9 cellular contexts compared by ENCODE assay signal in the genomic region with DNA sequence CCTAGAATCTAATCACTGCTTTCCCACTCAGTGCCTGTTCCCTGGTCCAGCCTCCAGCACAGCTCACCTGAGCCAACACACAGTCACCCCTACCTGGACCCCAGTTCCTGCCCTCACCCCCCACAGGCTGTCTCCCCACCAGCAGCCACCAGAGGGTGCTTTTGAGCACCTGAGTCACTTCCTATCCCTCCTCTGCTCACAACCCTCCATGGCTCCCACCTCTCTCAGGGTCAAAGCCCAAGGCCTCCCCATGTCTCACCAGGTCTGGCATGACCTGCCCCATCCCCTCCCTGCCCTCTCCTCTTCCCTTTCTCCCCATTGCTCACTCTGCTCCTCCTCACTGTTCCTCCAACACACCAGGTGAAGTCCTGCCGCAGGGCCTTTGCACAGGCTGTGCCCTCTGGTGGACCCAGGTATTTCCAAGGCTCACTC. TPM values are rescaled to one million over a fixed set of nuclear protein-coding genes. Genes with fewer than 3 reads are reported as not detected.
A peak's percentile ranks its signal among the peaks of the same experiment; 100 is the strongest.
DNase-seq lines count a peak whose midpoint lies in the region; ATAC-seq, FAIRE-seq and TF ChIP-seq lines count a peak whose summit lies in the region.
"Had no signal": no experiment of that assay in that cellular context is flagged by ENCODE, and none has a peak within 500 bp of the region (broad histone marks: within the 10 kb centered on the region; RNA-seq: fewer than 3 reads in every experiment).

No MANE protein-coding gene starts in this region.

- DNase-seq in Peyer's patch (peak; percentile 41 to 72 (median 64)), keratinocyte (ENCODE audit: low read depth, low spot score) (no peak), middle frontal gyrus (ENCODE audit: extremely low spot score, low spot score) (no peak)
- peak; percentile 74 for DNase-seq in activated naive CD4-positive, alpha-beta T cell treated with anti-CD3 and anti-CD28 coated beads, Interleukin-2, amount 10 ng/mL, durations not matched to agents 7 days and 5 days
- peak; percentile 85 for DNase-seq in stimulated activated CD8-positive, alpha-beta memory T cell treated with anti-CD3 and anti-CD28 coated beads, Interleukin-4, amount 100 ng/mL, for 48 hours

- ATAC-seq in HG03378 (IDR thresholded peaks at IDR 0.05; ENCODE audit: unreplicated experiment): no peak
- ATAC-seq in GM18909 (IDR thresholded peaks at IDR 0.05; ENCODE audit: poor library complexity, unreplicated experiment): no peak

- peaks cover 0 to 9% (median 0%) of the 10 kb centered on the region in 4 donors for H3K4me1 ChIP-seq in Peyer's patch
- no peaks in the 10 kb centered on the region for H3K4me1 ChIP-seq in keratinocyte (ENCODE audit: control insufficient read depth, extremely low read depth, insufficient read depth, low read length)
- H3K4me1 ChIP-seq: SJCRH30 had no signal

- no peak overlapping the region for H3K9ac ChIP-seq in keratinocyte (ENCODE audit: control insufficient read depth, extremely low read depth, insufficient read depth, low read length)

- no peaks in the 10 kb centered on the region for H4K20me1 ChIP-seq in keratinocyte (ENCODE audit: control insufficient read depth, extremely low read depth, insufficient read depth, low read length)

- dilution Hi-C loops in keratinocyte (cut with MboI; ENCODE audit: extremely low pct_ligation_motif_present, low sequenced_read_pairs): no loop called here

- TF ChIP-seq POLR2A in Peyer's patch (IDR thresholded peaks at IDR 0.05): no peak

- H3K36me3 Mint-ChIP-seq in activated naive CD4-positive, alpha-beta T cell treated with anti-CD3 and anti-CD28 coated beads, Interleukin-2, amount 10 ng/mL, durations not matched to agents 7 days and 5 days: no peaks in the 10 kb centered on the region

- H3K4me3 Mint-ChIP-seq in activated naive CD4-positive, alpha-beta T cell treated with anti-CD3 and anti-CD28 coated beads, Interleukin-2, amount 10 ng/mL, durations not matched to agents 7 days and 5 days: no peak overlapping the region

- no peaks in the 10 kb centered on the region for H3K79me2 ChIP-seq in keratinocyte (ENCODE audit: control insufficient read depth, insufficient read depth, low read length)

- no peak overlapping the region for H3K4me2 ChIP-seq in keratinocyte (ENCODE audit: control insufficient read depth, extremely low read depth, insufficient read depth, low read depth, low read length)

- H2AFZ ChIP-seq in keratinocyte (ENCODE audit: control insufficient read depth, low read length): no peak overlapping the region

- H3K4me3 ChIP-seq in Peyer's patch: no peak overlapping the region
- H3K4me3 ChIP-seq in keratinocyte (ENCODE audit: control insufficient read depth in 2 of 3, extremely low read depth in 1 of 3, insufficient read depth in 2 of 3, low read depth in 1 of 3, low read length in 3 of 3): no peak overlapping the region
- H3K4me3 ChIP-seq: SJCRH30 had no signal

- FAIRE-seq in keratinocyte (lab: Jason Lieb, UNC): peak; percentile 49

- CTCF ChIA-PET in activated naive CD4-positive, alpha-beta T cell treated with anti-CD3 and anti-CD28 coated beads, Interleukin-2, amount 10 ng/mL, durations not matched to agents 7 days and 5 days (lab: Charles Lee): interaction anchor here (1.0 to 3.8 kb wide), 3 partner anchors 9 to 70 kb away, joined by 3 to 43 read pairs (median 4); a partner anchor contains a TSS

- TF ChIP-seq CTCF in GM12872 (IDR thresholded peaks at IDR 0.05; ENCODE audit: insufficient read depth, low read depth, low read length): peak; percentile 82
- TF ChIP-seq CTCF in Peyer's patch (IDR thresholded peaks at IDR 0.05): peak; percentile 12 to 46 (median 43)
- TF ChIP-seq CTCF in keratinocyte (optimal IDR thresholded peaks at IDR 0.05 in 1 of 3, IDR thresholded peaks at IDR 0.05 in 1 of 3, conservative IDR thresholded peaks at IDR 0.05 in 1 of 3; ENCODE audit: extremely low read depth in 1 of 3, insufficient read depth in 2 of 3, low read length in 3 of 3): peak; percentile 66 to 77 (median 67)

- H3K27me3 Mint-ChIP-seq in activated naive CD4-positive, alpha-beta T cell treated with anti-CD3 and anti-CD28 coated beads, Interleukin-2, amount 10 ng/mL, durations not matched to agents 7 days and 5 days: peaks cover 28% of the 10 kb centered on the region

- H3K9me3 ChIP-seq in Peyer's patch: no peaks in the 10 kb centered on the region
- H3K9me3 ChIP-seq in keratinocyte (ENCODE audit: control insufficient read depth, low read depth, low read length): no peaks in the 10 kb centered on the region
- H3K9me3 ChIP-seq: SJCRH30 had no signal

- no peak overlapping the region for H3K27ac ChIP-seq in Peyer's patch
- no peak overlapping the region for H3K27ac ChIP-seq in keratinocyte (ENCODE audit: control insufficient read depth, insufficient read depth, low read length)
- H3K27ac ChIP-seq: SJCRH30 had no signal

- H3K36me3 ChIP-seq in Peyer's patch (no peaks in the 10 kb centered on the region), keratinocyte (ENCODE audit: control insufficient read depth in 2 of 2, extremely low read depth in 1 of 2, insufficient read depth in 2 of 2, low read length in 2 of 2) (peaks cover 0 to 2% of the 10 kb centered on the region in 2 experiments)
- H3K36me3 ChIP-seq: SJCRH30 had no signal

- H3K27ac Mint-ChIP-seq in activated naive CD4-positive, alpha-beta T cell treated with anti-CD3 and anti-CD28 coated beads, Interleukin-2, amount 10 ng/mL, durations not matched to agents 7 days and 5 days: peak overlapping the region; percentile 64

- no peaks in the 10 kb centered on the region for H3K27me3 ChIP-seq in Peyer's patch
- H3K27me3 ChIP-seq in keratinocyte (ENCODE audit: control insufficient read depth, extremely low read depth, insufficient read depth, low read length): no peaks in the 10 kb centered on the region
- H3K27me3 ChIP-seq: SJCRH30 had no signal

- peaks cover 8% of the 10 kb centered on the region for H3K4me1 Mint-ChIP-seq in activated naive CD4-positive, alpha-beta T cell treated with anti-CD3 and anti-CD28 coated beads, Interleukin-2, amount 10 ng/mL, durations not matched to agents 7 days and 5 days

- H3K9me3 Mint-ChIP-seq in activated naive CD4-positive, alpha-beta T cell treated with anti-CD3 and anti-CD28 coated beads, Interleukin-2, amount 10 ng/mL, durations not matched to agents 7 days and 5 days: no peaks in the 10 kb centered on the region

- no peaks in the 10 kb centered on the region for H3K9me1 ChIP-seq in keratinocyte (ENCODE audit: control insufficient read depth, extremely low read depth, insufficient read depth, low read length)

RNA-seq across cellular contexts. Expression of a gene that starts 7.1 kb away (rescaled TPM):
- 100 to 1,000 TPM; 102 to 279 (median 168) TPM for total RNA-seq in Peyer's patch
- 17.1 to 23.3 TPM (median 19.2 TPM) in 3 replicates for polyA plus RNA-seq in keratinocyte
- 32.5 TPM for polyA plus RNA-seq in keratinocyte (2011; ENCODE audit: low read depth)
- polyA plus RNA-seq in keratinocyte (2011; cell fraction: cytosol; rRNA removed): 14.8 and 34.4 TPM in 2 replicates
- polyA plus RNA-seq in keratinocyte (2011; cell fraction: nucleus; rRNA removed): 51.5 and 64.6 TPM in 2 replicates
- polyA plus RNA-seq in keratinocyte (2012; ENCODE audit: low replicate concordance): 24.1 and 106 TPM in 2 replicates
- 18.7 to 149 TPM (median 27.5 TPM) in 3 replicates for polyA minus RNA-seq in keratinocyte
- 49.1 TPM for polyA minus RNA-seq in keratinocyte (2011; cell fraction: cytosol; rRNA and poly(A)+ RNA removed)
- polyA minus RNA-seq in keratinocyte (2011; cell fraction: nucleus; rRNA and poly(A)+ RNA removed): 63.1 and 89.1 TPM in 2 replicates

Comparison
In these comparisons a context has a peak if more than half of its experiments do, and no peak if none do; other contexts are left out.
1. DNase-seq: peak in Peyer's patch (3 of 3), activated naive CD4-positive, alpha-beta T cell treated with anti-CD3 and anti-CD28 coated beads, Interleukin-2, amount 10 ng/mL, durations not matched to agents 7 days and 5 days (single experiment) and stimulated activated CD8-positive, alpha-beta memory T cell treated with anti-CD3 and anti-CD28 coated beads, Interleukin-4, amount 100 ng/mL, for 48 hours (single experiment); none in keratinocyte (single experiment) and middle frontal gyrus (single experiment).
2. Peak in every context shown above with its lines, with median percentiles within 50 percentile points of each other: CTCF ChIP-seq.